ENCODE assay signal across 8 cellular contexts in genomic region chr19:15584541-15585115, GRCh38. TPM values are rescaled to one million over a fixed set of nuclear protein-coding genes. Genes with fewer than 3 reads are reported as not detected.
DNase-seq lines count a peak whose midpoint lies in the region; ATAC-seq and TF ChIP-seq lines count a peak whose summit lies in the region.

No MANE protein-coding gene starts in this region.

- H3K27me3 Mint-ChIP-seq in T-helper 17 cell = peaks cover 24% of the 10 kb centered on the region

- H3K27ac Mint-ChIP-seq in T-helper 17 cell = no peak overlapping the region

- TF ChIP-seq POLR2A in adrenal gland (IDR thresholded peaks at IDR 0.05) (no peak), sigmoid colon (IDR thresholded peaks at IDR 0.05) (no peak)

- H3K4me1 Mint-ChIP-seq in T-helper 17 cell = peaks cover under 1% of the 10 kb centered on the region

- peak; percentile 51 for DNase-seq in EL
- peak; percentile 57 for DNase-seq in M059J (ENCODE audit: low read depth)
- peak; percentile 63 to 87 (median 69) for DNase-seq in T-helper 17 cell
- peak; percentile 67 to 85 (median 79) for DNase-seq in adrenal gland
- DNase-seq in right atrium auricular region (ENCODE audit: low spot score) = peak; percentile 69
- DNase-seq in sigmoid colon = peak; percentile 77

- intact Hi-C loops in adrenal gland (cut with DNase I) (no loop called here), sigmoid colon (cut with DNase I) (no loop called here)

- H3K36me3 ChIP-seq in adrenal gland (replicated peaks in 1 of 2) (no peaks in the 10 kb centered on the region), right atrium auricular region (no peaks in the 10 kb centered on the region), sigmoid colon (no peaks in the 10 kb centered on the region)

- H3K27ac ChIP-seq in adrenal gland = no peak overlapping the region
- H3K27ac ChIP-seq in right atrium auricular region = no peak overlapping the region
- H3K27ac ChIP-seq in sigmoid colon = no peak overlapping the region

- TF ChIP-seq CTCF in adrenal gland (IDR thresholded peaks at IDR 0.05) (peak; percentile 63 to 80 (median 76)), right atrium auricular region (IDR thresholded peaks at IDR 0.05) (peak; percentile 81 to 89), sigmoid colon (IDR thresholded peaks at IDR 0.05) (peak; percentile 39 to 86 (median 70))

- no peak for TF ChIP-seq EP300 in sigmoid colon (IDR thresholded peaks at IDR 0.05)

- no peaks in the 10 kb centered on the region for H3K36me3 Mint-ChIP-seq in T-helper 17 cell (ENCODE audit: low read depth)

- 10 to 41% (median 15%) methylated on average over 5 to 35 of the region's 35 CpGs for WGBS in adrenal gland, 4 donors
- 7 to 9% methylated on average over 35 of the region's 35 CpGs for WGBS in sigmoid colon, 2 donors

- no peaks in the 10 kb centered on the region for H3K9me3 ChIP-seq in T-helper 17 cell (ENCODE audit: control insufficient read depth, low read length, poor library complexity, severe bottlenecking)
- no peaks in the 10 kb centered on the region for H3K9me3 ChIP-seq in adrenal gland (replicated peaks in 1 of 3)
- no peaks in the 10 kb centered on the region for H3K9me3 ChIP-seq in right atrium auricular region
- H3K9me3 ChIP-seq in sigmoid colon = no peaks in the 10 kb centered on the region

- H3K4me1 ChIP-seq in adrenal gland (replicated peaks in 1 of 2) (no peaks in the 10 kb centered on the region), right atrium auricular region (peaks cover 0 to 8% of the 10 kb centered on the region in 2 donors), sigmoid colon (peaks cover 0 to 6% (median 2%) of the 10 kb centered on the region in 4 donors)

- H3K4me3 ChIP-seq in adrenal gland (no peak overlapping the region), right atrium auricular region (peak overlapping the region in 1 of 2 donors; percentile 5), sigmoid colon (no peak overlapping the region)

- ATAC-seq in T-helper 17 cell (peak; percentile 97), GM19467 (IDR thresholded peaks at IDR 0.05; ENCODE audit: unreplicated experiment) (no peak), GM19455 (IDR thresholded peaks at IDR 0.05; ENCODE audit: unreplicated experiment) (no peak)

- H3K4me3 Mint-ChIP-seq in T-helper 17 cell = peak overlapping the region; percentile 19

- H3K27me3 ChIP-seq in adrenal gland = peaks cover 27% of the 10 kb centered on the region
- H3K27me3 ChIP-seq in right atrium auricular region = peaks cover 0 to 6% of the 10 kb centered on the region in 2 donors
- H3K27me3 ChIP-seq in sigmoid colon = peaks cover 0 to 39% (median 19%) of the 10 kb centered on the region in 3 donors

RNA-seq across cellular contexts. Expression of gene CYP4F8, which starts 30.4 kb away (rescaled TPM):
- not detected in 2 replicates for total RNA-seq in M059J (2014; rRNA removed; shearing (Covaris generic))
- total RNA-seq in T-helper 17 cell = not detected
- not detected for total RNA-seq in adrenal gland
- not detected for polyA plus RNA-seq in adrenal gland
- not detected for total RNA-seq in right atrium auricular region
- total RNA-seq in sigmoid colon = not detected
- polyA plus RNA-seq in sigmoid colon = not detected

RNA-seq across cellular contexts. Expression of gene CYP4F3, which starts 56.1 kb away (rescaled TPM):
- total RNA-seq in M059J (2014; rRNA removed; shearing (Covaris generic)) = 0.15 TPM in 1 of 2 replicates, not detected in the other
- total RNA-seq in T-helper 17 cell (under 1 TPM in 1 of 2 donors, not detected in 1; 0.22 TPM), adrenal gland (under 1 TPM in 4 of 8 donors, not detected in 4; 0.22 to 0.80 (median 0.30) TPM), right atrium auricular region (under 1 TPM in 1 of 2 donors, not detected in 1; 0.15 TPM), sigmoid colon (not detected)
- polyA plus RNA-seq in adrenal gland (under 1 TPM; 0.03 to 0.24 (median 0.04) TPM), sigmoid colon (1 to 10 TPM in 1 of 3 donors, under 1 TPM in 2; under 0.01 to 2.4 (median 0.46) TPM)
